Comparison of ENCODE assay signal across 8 cellular contexts in genomic region chr7:128404826-128405344, GRCh38. TPM values are rescaled to one million over a fixed set of nuclear protein-coding genes. Genes with fewer than 3 reads are reported as not detected.
DNase-seq lines count a peak whose midpoint lies in the region; TF ChIP-seq lines count a peak whose summit lies in the region.

No MANE protein-coding gene starts in this region.

- peaks cover 53% of the 10 kb centered on the region for H3K4me1 Mint-ChIP-seq in activated T-helper 1 cell treated with anti-CD3 and anti-CD28 coated beads, Interleukin-12 subunit alpha, Interleukin-12 subunit beta, Interleukin-2, Interleukin-4 antibody, amounts not matched to agents 30 ng/mL and 10 ng/mL and 1 ng/mL, durations not matched to agents 14 hours and 24 hours and 36 hours (ENCODE audit: low read depth)
- H3K4me1 Mint-ChIP-seq in immature natural killer cell: peaks cover 43 to 53% of the 10 kb centered on the region in 2 donors

- no peak for TF ChIP-seq EP300 in suprapubic skin (IDR thresholded peaks at IDR 0.05)

- peak overlapping the region; percentile 90 for H3K27ac Mint-ChIP-seq in activated T-helper 1 cell treated with anti-CD3 and anti-CD28 coated beads, Interleukin-12 subunit alpha, Interleukin-12 subunit beta, Interleukin-2, Interleukin-4 antibody, amounts not matched to agents 30 ng/mL and 10 ng/mL and 1 ng/mL, durations not matched to agents 14 hours and 24 hours and 36 hours
- peak overlapping the region in 5 of 6 donors; percentile 13 to 68 (median 49) for H3K27ac Mint-ChIP-seq in immature natural killer cell

- TF ChIP-seq CTCF in suprapubic skin (IDR thresholded peaks at IDR 0.05): peak in 1 of 2 donors; percentile 5

- H3K4me3 Mint-ChIP-seq in activated T-helper 1 cell treated with anti-CD3 and anti-CD28 coated beads, Interleukin-12 subunit alpha, Interleukin-12 subunit beta, Interleukin-2, Interleukin-4 antibody, amounts not matched to agents 30 ng/mL and 10 ng/mL and 1 ng/mL, durations not matched to agents 14 hours and 24 hours and 36 hours: peak overlapping the region; percentile 87
- peak overlapping the region; percentile 79 to 87 (median 83) for H3K4me3 Mint-ChIP-seq in immature natural killer cell

- no peaks in the 10 kb centered on the region for H3K36me3 ChIP-seq in H7 (replicated peaks; ENCODE audit: control insufficient read depth, insufficient read depth, low read length)
- H3K36me3 ChIP-seq in suprapubic skin: peaks cover 23% of the 10 kb centered on the region

- H3K27me3 ChIP-seq in H7 (ENCODE audit: control insufficient read depth, insufficient read depth, low read length): peaks cover 52% of the 10 kb centered on the region
- no peaks in the 10 kb centered on the region for H3K27me3 ChIP-seq in suprapubic skin

- no peaks in the 10 kb centered on the region for H3K9me3 ChIP-seq in suprapubic skin

- H3K9me3 Mint-ChIP-seq in activated T-helper 1 cell treated with anti-CD3 and anti-CD28 coated beads, Interleukin-12 subunit alpha, Interleukin-12 subunit beta, Interleukin-2, Interleukin-4 antibody, amounts not matched to agents 30 ng/mL and 10 ng/mL and 1 ng/mL, durations not matched to agents 14 hours and 24 hours and 36 hours: no peaks in the 10 kb centered on the region
- no peaks in the 10 kb centered on the region for H3K9me3 Mint-ChIP-seq in immature natural killer cell

- in situ Hi-C loops in ACHN (cut with HindIII; ENCODE audit: low pct_ligation_motif_present, low pct_unique_long_range_greater_than_20kb, low sequenced_read_pairs): no loop called here

- H3K4me3 ChIP-seq in H7 (ENCODE audit: insufficient read depth, low read depth, low read length) (peak overlapping the region; percentile 72), suprapubic skin (peak overlapping the region; percentile 87)

- no peaks in the 10 kb centered on the region for H3K27me3 Mint-ChIP-seq in activated T-helper 1 cell treated with anti-CD3 and anti-CD28 coated beads, Interleukin-12 subunit alpha, Interleukin-12 subunit beta, Interleukin-2, Interleukin-4 antibody, amounts not matched to agents 30 ng/mL and 10 ng/mL and 1 ng/mL, durations not matched to agents 14 hours and 24 hours and 36 hours (ENCODE audit: insufficient read depth)
- peaks cover 2 to 7% (median 3%) of the 10 kb centered on the region in 3 donors for H3K27me3 Mint-ChIP-seq in immature natural killer cell (ENCODE audit: low read depth in 3 of 3)

- DNase-seq in ACHN (peak; percentile 30), H7 (peak; percentile 50), immature natural killer cell (no peak), suprapubic skin (ENCODE audit: low spot score in 2 of 2) (no peak), NCI-H2107 (lab: John Stamatoyannopoulos, UW) (no peak), COR-L47 (lab: John Stamatoyannopoulos, UW) (no peak)
- no peak for DNase-seq in activated T-helper 1 cell treated with anti-CD3 and anti-CD28 coated beads, Interleukin-12 subunit alpha, Interleukin-12 subunit beta, Interleukin-2, Interleukin-4 antibody, amounts not matched to agents 30 ng/mL and 10 ng/mL and 1 ng/mL, durations not matched to agents 14 hours and 24 hours and 36 hours (ENCODE audit: low spot score)
- DNase-seq in activated CD4-positive, alpha-beta T cell treated with anti-CD3 and anti-CD28 coated beads, Interleukin-2, amount 50 U/mL, for 1 hour: no peak

- peaks cover 22% of the 10 kb centered on the region for H3K36me3 Mint-ChIP-seq in activated T-helper 1 cell treated with anti-CD3 and anti-CD28 coated beads, Interleukin-12 subunit alpha, Interleukin-12 subunit beta, Interleukin-2, Interleukin-4 antibody, amounts not matched to agents 30 ng/mL and 10 ng/mL and 1 ng/mL, durations not matched to agents 14 hours and 24 hours and 36 hours (ENCODE audit: low read depth)
- H3K36me3 Mint-ChIP-seq in immature natural killer cell: peaks cover 10 to 22% (median 11%) of the 10 kb centered on the region in 3 donors

- H3K27ac ChIP-seq in suprapubic skin: peak overlapping the region; percentile 69

- H3K4me1 ChIP-seq in suprapubic skin: peaks cover 54% of the 10 kb centered on the region

- TF ChIP-seq POLR2A in suprapubic skin (IDR thresholded peaks at IDR 0.05): no peak

- intact Hi-C loops in activated T-helper 1 cell treated with anti-CD3 and anti-CD28 coated beads, Interleukin-12 subunit alpha, Interleukin-12 subunit beta, Interleukin-2, Interleukin-4 antibody, amounts not matched to agents 30 ng/mL and 10 ng/mL and 1 ng/mL, durations not matched to agents 14 hours and 24 hours and 36 hours (cut with micrococcal nuclease): loop anchor here (2.0 to 5.0 kb wide), 5 partner anchors 54 to 1013 kb away; partner anchors contain the start of genes METTL2B, SND1 and ZNF800

- WGBS in suprapubic skin: 35% methylated on average over 6 of the region's 9 CpGs

RNA-seq across cellular contexts. Expression of gene IMPDH1, which starts 4.9 kb away (rescaled TPM):
- 27.2 and 45.7 TPM in 2 replicates for total RNA-seq in H7 (2014; rRNA removed; shearing (Covaris generic))
- 91.7 and 95.8 TPM in 2 replicates for total RNA-seq in activated T-helper 1 cell treated with anti-CD3 and anti-CD28 coated beads, Interleukin-12 subunit alpha, Interleukin-12 subunit beta, Interleukin-2, Interleukin-4 antibody, amounts not matched to agents 30 ng/mL and 10 ng/mL and 1 ng/mL, durations not matched to agents 14 hours and 24 hours and 36 hours
- 10 to 100 TPM; 39.0 to 66.0 (median 53.3) TPM for polyA plus RNA-seq in immature natural killer cell
- total RNA-seq in suprapubic skin: 10 to 100 TPM; 43.1 to 68.5 (median 47.4) TPM

RNA-seq across cellular contexts. Expression of gene PRRT4, which starts 43.4 kb away (rescaled TPM):
- 0.14 and 0.67 TPM in 2 replicates for total RNA-seq in H7 (2014; rRNA removed; shearing (Covaris generic))
- total RNA-seq in activated T-helper 1 cell treated with anti-CD3 and anti-CD28 coated beads, Interleukin-12 subunit alpha, Interleukin-12 subunit beta, Interleukin-2, Interleukin-4 antibody, amounts not matched to agents 30 ng/mL and 10 ng/mL and 1 ng/mL, durations not matched to agents 14 hours and 24 hours and 36 hours: 0.10 and 0.21 TPM in 2 replicates
- under 1 TPM in 1 of 3 donors, not detected in 2; 0.08 TPM for polyA plus RNA-seq in immature natural killer cell
- 10 to 100 TPM in 1 of 4 donors, 1 to 10 TPM in 3; 1.4 to 13.0 (median 6.4) TPM for total RNA-seq in suprapubic skin

RNA-seq across cellular contexts. Expression of gene HILPDA, which starts 50.8 kb away (rescaled TPM):
- 26.0 and 31.3 TPM in 2 replicates for total RNA-seq in H7 (2014; rRNA removed; shearing (Covaris generic))
- 53.7 and 56.9 TPM in 2 replicates for total RNA-seq in activated T-helper 1 cell treated with anti-CD3 and anti-CD28 coated beads, Interleukin-12 subunit alpha, Interleukin-12 subunit beta, Interleukin-2, Interleukin-4 antibody, amounts not matched to agents 30 ng/mL and 10 ng/mL and 1 ng/mL, durations not matched to agents 14 hours and 24 hours and 36 hours
- polyA plus RNA-seq in immature natural killer cell: 1 to 10 TPM; 5.7 to 6.5 (median 6.0) TPM
- total RNA-seq in suprapubic skin: 10 to 100 TPM; 16.0 to 35.8 (median 32.8) TPM

Comparison
In these comparisons a context has a peak if more than half of its experiments do, and no peak if none do; other contexts are left out.
1. DNase-seq: peak in ACHN (single experiment) and H7 (single experiment); none in activated T-helper 1 cell treated with anti-CD3 and anti-CD28 coated beads, Interleukin-12 subunit alpha, Interleukin-12 subunit beta, Interleukin-2, Interleukin-4 antibody, amounts not matched to agents 30 ng/mL and 10 ng/mL and 1 ng/mL, durations not matched to agents 14 hours and 24 hours and 36 hours (single experiment), immature natural killer cell (0 of 3), suprapubic skin (0 of 2), NCI-H2107 (single experiment), activated CD4-positive, alpha-beta T cell treated with anti-CD3 and anti-CD28 coated beads, Interleukin-2, amount 50 U/mL, for 1 hour (single experiment) and COR-L47 (single experiment).